ENCODE assay signal across 31 cellular contexts in the genomic region with DNA sequence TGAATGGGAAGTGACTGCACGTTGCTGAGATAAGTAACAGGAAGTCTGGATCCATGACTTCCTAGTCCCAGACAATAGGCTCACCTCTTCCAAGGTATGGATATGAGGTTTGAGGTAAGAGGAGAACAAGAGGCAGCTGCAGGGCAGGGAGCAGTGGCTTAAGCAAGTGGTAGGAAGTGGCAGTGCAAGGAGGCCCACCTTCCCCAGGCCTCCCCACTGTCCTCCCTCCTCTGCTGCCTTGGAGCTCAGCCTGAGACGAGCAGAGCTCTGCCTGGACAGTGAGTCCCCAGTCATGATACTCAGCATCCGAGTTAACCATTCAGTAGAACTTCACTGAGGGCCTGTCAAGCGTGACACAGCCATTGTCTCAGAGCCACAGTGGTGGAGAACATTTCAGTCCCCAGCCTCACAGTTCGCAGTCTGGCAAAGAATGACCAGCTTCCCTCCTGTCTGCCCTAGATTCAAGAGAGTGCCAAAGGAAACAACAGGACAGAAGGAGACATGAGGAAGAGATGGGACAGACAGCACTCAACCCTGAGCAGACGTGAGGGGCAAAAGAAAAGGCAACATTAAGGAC. TPM values are rescaled to one million over a fixed set of nuclear protein-coding genes. Genes with fewer than 3 reads are reported as not detected.
DNase-seq lines count a peak whose midpoint lies in the region; ATAC-seq, FAIRE-seq and TF ChIP-seq lines count a peak whose summit lies in the region.
"Had no signal": no experiment of that assay in that cellular context is flagged by ENCODE, and none has a peak within 500 bp of the region (broad histone marks: within the 10 kb centered on the region; RNA-seq: fewer than 3 reads in every experiment).

No MANE protein-coding gene starts in this region.

- H3K56ac ChIP-seq in mesendoderm (ENCODE audit: low read length) = no peak overlapping the region

- no TSS peak for BruUV-seq in PC-3 (replicated peaks; lab: Mats Ljungman, UMichigan)

- no peak overlapping the region for H2AK5ac ChIP-seq in mesendoderm (ENCODE audit: low read length)

- no peaks in the 10 kb centered on the region for H3K9me2 ChIP-seq in PC-3 (replicated peaks; ENCODE audit: low read length)
- H3K9me2 ChIP-seq: SK-N-SH had no signal

- ATAC-seq in PC-3 (peak; percentile 19; the same call in 1 of the 2 replicates), pancreas (no peak)
- peak; percentile 39 for ATAC-seq in stimulated activated memory B cell treated with anti-CD40 and anti-IgM and Interleukin-4, amounts not matched to agents 10 μg/mL and 1 μg/mL and 100 μg/mL, for 72 hours
- ATAC-seq: activated CD8-positive, alpha-beta memory T cell treated with anti-CD3 and anti-CD28 coated beads, Interleukin-2, amount 10 ng/mL, durations not matched to agents 7 days and 5 days; activated T-cell treated with anti-CD3 and anti-CD28 coated beads, Interleukin-2, amount 50 U/mL, for 4 hours; foreskin keratinocyte; heart right ventricle had no signal

- no peak overlapping the region for H3K4me3 Mint-ChIP-seq in stimulated activated memory B cell treated with anti-CD40 and anti-IgM and Interleukin-4, amounts not matched to agents 10 μg/mL and 1 μg/mL and 100 μg/mL, for 72 hours
- H3K4me3 Mint-ChIP-seq: activated CD8-positive, alpha-beta memory T cell treated with anti-CD3 and anti-CD28 coated beads, Interleukin-2, amount 10 ng/mL, durations not matched to agents 7 days and 5 days; activated T-cell treated with anti-CD3 and anti-CD28 coated beads, Interleukin-2, amount 50 U/mL, for 4 hours; central memory CD8-positive, alpha-beta T cell; natural killer cell; T-helper 1 cell treated with Interleukin-12 subunit alpha and Interleukin-12 subunit beta and Interleukin-4 antibody, amounts not matched to agents 30 μg/mL and 1 μg/mL, for 36 hours had no signal

- no peak overlapping the region for H3K27ac ChIP-seq in PC-3 (ENCODE audit: low read length)
- no peak overlapping the region for H3K27ac ChIP-seq in mesendoderm (ENCODE audit: low read depth, low read length)
- no peak overlapping the region for H3K27ac ChIP-seq in pancreas
- H3K27ac ChIP-seq: esophagus squamous epithelium, foreskin keratinocyte, heart right ventricle, ovary, right atrium auricular region, stomach, tibial artery had no signal

- no peak overlapping the region for H3K4ac ChIP-seq in mesendoderm (ENCODE audit: low read depth, low read length)

- H3K4me3 ChIP-seq in PC-3 (ENCODE audit: low read length) (no peak overlapping the region), bronchial epithelial cell (ENCODE audit: low read depth, low read length) (no peak overlapping the region), mesendoderm (ENCODE audit: low read length) (no peak overlapping the region), pancreas (no peak overlapping the region)
- H3K4me3 ChIP-seq: esophagus squamous epithelium, heart right ventricle, ovary, right atrium auricular region, stomach, tibial artery had no signal

- no peak overlapping the region for H4K5ac ChIP-seq in mesendoderm (ENCODE audit: low read length)

- H3K36me3 ChIP-seq in PC-3 (ENCODE audit: low read depth, low read length) (no peaks in the 10 kb centered on the region), bronchial epithelial cell (ENCODE audit: control insufficient read depth, insufficient read depth, low read length) (no peaks in the 10 kb centered on the region), mesendoderm (ENCODE audit: control insufficient read depth, insufficient read depth, low read length) (no peaks in the 10 kb centered on the region), pancreas (no peaks in the 10 kb centered on the region)
- H3K36me3 ChIP-seq: esophagus squamous epithelium, heart right ventricle, ovary, right atrium auricular region, stomach, tibial artery had no signal

- H3K4me2 ChIP-seq in PC-3 (ENCODE audit: low read length) (no peak overlapping the region), mesendoderm (ENCODE audit: low read length) (no peak overlapping the region)
- H3K4me2 ChIP-seq: SK-N-SH had no signal

- no peak overlapping the region for H2BK120ac ChIP-seq in mesendoderm (ENCODE audit: low read depth, low read length)

- no peak overlapping the region for H2BK5ac ChIP-seq in mesendoderm (ENCODE audit: low read length)

- WGBS in mesendoderm (ENCODE audit: extremely low coverage, insufficient coverage, low lambda C conversion rate) = no CpG with 5 or more reads among the region's 6 CpGs
- WGBS in pancreas, 2 donors = 81 to 84% methylated on average over 6 of the region's 6 CpGs

- no peaks in the 10 kb centered on the region for H3K9me3 Mint-ChIP-seq in stimulated activated memory B cell treated with anti-CD40 and anti-IgM and Interleukin-4, amounts not matched to agents 10 μg/mL and 1 μg/mL and 100 μg/mL, for 72 hours
- H3K9me3 Mint-ChIP-seq: activated T-cell treated with anti-CD3 and anti-CD28 coated beads, Interleukin-2, amount 50 U/mL, for 4 hours; central memory CD8-positive, alpha-beta T cell; natural killer cell; T-helper 1 cell treated with Interleukin-12 subunit alpha and Interleukin-12 subunit beta and Interleukin-4 antibody, amounts not matched to agents 30 μg/mL and 1 μg/mL, for 36 hours had no signal

- H2BK15ac ChIP-seq in mesendoderm (replicated peaks; ENCODE audit: low read depth) = no peak overlapping the region

- H3K27me3 ChIP-seq in PC-3 (ENCODE audit: low read length) (no peaks in the 10 kb centered on the region), bronchial epithelial cell (ENCODE audit: control insufficient read depth, insufficient read depth, low read length) (no peaks in the 10 kb centered on the region), mesendoderm (ENCODE audit: insufficient read depth, low read length, poor library complexity) (no peaks in the 10 kb centered on the region), pancreas (no peaks in the 10 kb centered on the region)
- H3K27me3 ChIP-seq: esophagus squamous epithelium, foreskin keratinocyte, heart right ventricle, ovary, right atrium auricular region, stomach, tibial artery had no signal

- POLR2A ChIA-PET in PC-3 (lab: Charles Lee; ENCODE audit: unreplicated experiment) = no interaction called here

- H3K4me1 Mint-ChIP-seq in stimulated activated memory B cell treated with anti-CD40 and anti-IgM and Interleukin-4, amounts not matched to agents 10 μg/mL and 1 μg/mL and 100 μg/mL, for 72 hours = no peaks in the 10 kb centered on the region
- H3K4me1 Mint-ChIP-seq: activated CD8-positive, alpha-beta memory T cell treated with anti-CD3 and anti-CD28 coated beads, Interleukin-2, amount 10 ng/mL, durations not matched to agents 7 days and 5 days; central memory CD8-positive, alpha-beta T cell; natural killer cell had no signal

- H3K9ac ChIP-seq in PC-3 (ENCODE audit: low read length) = no peak overlapping the region
- no peak overlapping the region for H3K9ac ChIP-seq in mesendoderm (ENCODE audit: low read length)
- H3K9ac ChIP-seq: SK-N-SH had no signal

- H4K8ac ChIP-seq in mesendoderm (ENCODE audit: low read depth, low read length) = no peak overlapping the region

- H2AFZ ChIP-seq in PC-3 (ENCODE audit: low read length) = no peak overlapping the region

- DNase-seq in PC-3 (no peak), bronchial epithelial cell (ENCODE audit: low read depth) (no peak), mesendoderm (peak; percentile 38), pancreas (no peak), dedifferentiated amniotic fluid mesenchymal stem cell (ENCODE audit: extremely low spot score) (no peak)
- no peak for DNase-seq in activated CD8-positive, alpha-beta memory T cell treated with anti-CD3 and anti-CD28 coated beads for 24 hours
- DNase-seq: activated CD8-positive, alpha-beta memory T cell treated with anti-CD3 and anti-CD28 coated beads, Interleukin-2, amount 10 ng/mL, durations not matched to agents 7 days and 5 days; activated gamma-delta T cell treated with Interleukin-2 at 50 U/mL for 16 hours; activated T-cell treated with anti-CD3 and anti-CD28 coated beads, Interleukin-2, amount 50 U/mL, for 4 hours; dermis blood vessel endothelial cell; esophagus squamous epithelium; foreskin keratinocyte; HCEC 1CT; heart right ventricle; kidney; natural killer cell; NCI-H1105; NCI-H187; NCI-H524; OCI-M1; ovary; SK-N-SH; stimulated activated CD8-positive, alpha-beta memory T cell treated with anti-CD3 and anti-CD28 coated beads, Interleukin-4, amount 100 ng/mL, for 48 hours; stomach; tibial artery had no signal

- H3K27ac Mint-ChIP-seq in stimulated activated memory B cell treated with anti-CD40 and anti-IgM and Interleukin-4, amounts not matched to agents 10 μg/mL and 1 μg/mL and 100 μg/mL, for 72 hours = no peak overlapping the region
- H3K27ac Mint-ChIP-seq: activated CD8-positive, alpha-beta memory T cell treated with anti-CD3 and anti-CD28 coated beads, Interleukin-2, amount 10 ng/mL, durations not matched to agents 7 days and 5 days; natural killer cell; T-helper 1 cell treated with Interleukin-12 subunit alpha and Interleukin-12 subunit beta and Interleukin-4 antibody, amounts not matched to agents 30 μg/mL and 1 μg/mL, for 36 hours had no signal

- peak; percentile 85 for FAIRE-seq in bronchial epithelial cell (lab: Jason Lieb, UNC)
- no peak for FAIRE-seq in pancreas (lab: Jason Lieb, UNC)
- FAIRE-seq: GM12892, kidney, TTC549 had no signal

- H3K79me1 ChIP-seq in mesendoderm (ENCODE audit: low read length) = no peaks in the 10 kb centered on the region

- H3K4me1 ChIP-seq in PC-3 (ENCODE audit: insufficient read depth, low read length) = no peaks in the 10 kb centered on the region
- peaks cover 3% of the 10 kb centered on the region for H3K4me1 ChIP-seq in mesendoderm (ENCODE audit: control insufficient read depth, low read depth, low read length)
- no peaks in the 10 kb centered on the region for H3K4me1 ChIP-seq in pancreas
- H3K4me1 ChIP-seq: foreskin keratinocyte had no signal

- H3K36me3 Mint-ChIP-seq in stimulated activated memory B cell treated with anti-CD40 and anti-IgM and Interleukin-4, amounts not matched to agents 10 μg/mL and 1 μg/mL and 100 μg/mL, for 72 hours = no peaks in the 10 kb centered on the region
- H3K36me3 Mint-ChIP-seq: activated CD8-positive, alpha-beta memory T cell treated with anti-CD3 and anti-CD28 coated beads, Interleukin-2, amount 10 ng/mL, durations not matched to agents 7 days and 5 days; natural killer cell had no signal

- H3F3A ChIP-seq in PC-3 (ENCODE audit: low read length, unreplicated experiment) = no peaks in the 10 kb centered on the region

- CTCF ChIA-PET in PC-3 (lab: Charles Lee) = no interaction called here

- H4K20me1 ChIP-seq in PC-3 (ENCODE audit: low read length) = no peaks in the 10 kb centered on the region

- TF ChIP-seq CTCF in PC-3 (conservative IDR thresholded peaks at IDR 0.05; ENCODE audit: low read depth, low read length) = no peak
- no peak for TF ChIP-seq CTCF in bronchial epithelial cell (IDR thresholded peaks at IDR 0.05; ENCODE audit: insufficient read depth, low read length, severe bottlenecking)
- no peak for TF ChIP-seq CTCF in pancreas (IDR thresholded peaks at IDR 0.05)

- H3K27me3 Mint-ChIP-seq in stimulated activated memory B cell treated with anti-CD40 and anti-IgM and Interleukin-4, amounts not matched to agents 10 μg/mL and 1 μg/mL and 100 μg/mL, for 72 hours = no peaks in the 10 kb centered on the region

- H3K9me3 ChIP-seq in PC-3 (ENCODE audit: low read length) (no peaks in the 10 kb centered on the region), pancreas (no peaks in the 10 kb centered on the region)
- H3K9me3 ChIP-seq: esophagus squamous epithelium, heart right ventricle, ovary, right atrium auricular region, SK-N-SH, stomach, tibial artery had no signal

- intact Hi-C loops in PC-3 (cut with micrococcal nuclease) = no loop called here
- intact Hi-C loops in pancreas (cut with DNase I) = no loop called here

- H3K79me2 ChIP-seq in PC-3 (ENCODE audit: low read length) = no peaks in the 10 kb centered on the region
- no peaks in the 10 kb centered on the region for H3K79me2 ChIP-seq in mesendoderm (ENCODE audit: control insufficient read depth, insufficient read depth, low read length)

- no peak overlapping the region for H3K23ac ChIP-seq in mesendoderm (ENCODE audit: low read length)

- H3K18ac ChIP-seq in mesendoderm (ENCODE audit: low read length) = no peak overlapping the region

RNA-seq across cellular contexts. Expression of gene BOC, which starts 41.4 kb away (rescaled TPM):
- total RNA-seq in PC-3 (2014; rRNA removed) (4.4 and 7.3 TPM in 2 replicates), bronchial epithelial cell (0.38 and 1.3 TPM in 2 replicates), pancreas (10 to 100 TPM in 4 of 6 donors, 1 to 10 TPM in 2; 4.9 to 19.5 (median 10.5) TPM)
- polyA plus RNA-seq in mesendoderm (2013, experiment 1 of 2) = 1.5 TPM
- polyA plus RNA-seq in mesendoderm (2013, experiment 2 of 2) = 1.2 TPM
- polyA plus RNA-seq in pancreas = 1 to 10 TPM; 9.5 TPM
- total RNA-seq: activated CD8-positive, alpha-beta memory T cell treated with anti-CD3 and anti-CD28 coated beads, Interleukin-2, amount 10 ng/mL, durations not matched to agents 7 days and 5 days had no signal

Comparison
In these comparisons a context has a peak if more than half of its experiments do, and no peak if none do; other contexts are left out.
1. ATAC-seq: peak in PC-3 (single experiment) and stimulated activated memory B cell treated with anti-CD40 and anti-IgM and Interleukin-4, amounts not matched to agents 10 μg/mL and 1 μg/mL and 100 μg/mL, for 72 hours (single experiment); none in pancreas (0 of 4).